Comparison of ENCODE assay signal across 8 cellular contexts in genomic region chr10:79445708-79446450, GRCh38. TPM values are rescaled to one million over a fixed set of nuclear protein-coding genes. Genes with fewer than 3 reads are reported as not detected.
A peak's percentile ranks its signal among the peaks of the same experiment; 100 is the strongest.
DNase-seq lines count a peak whose midpoint lies in the region; ATAC-seq and TF ChIP-seq lines count a peak whose summit lies in the region.

No MANE protein-coding gene starts in this region.

- TF ChIP-seq CTCF in astrocyte of the cerebellum (IDR thresholded peaks at IDR 0.05; ENCODE audit: low read depth, low read length, missing control alignments) (no peak), uterus (IDR thresholded peaks at IDR 0.05) (peak in 1 of 4 experiments; percentile 11)

- ATAC-seq in GM18499 (IDR thresholded peaks at IDR 0.05; ENCODE audit: insufficient read depth, unreplicated experiment) (peak; percentile 90), HG02970 (IDR thresholded peaks at IDR 0.05; ENCODE audit: low FRiP score, unreplicated experiment) (peak; percentile 92)

- no peaks in the 10 kb centered on the region for H3K27me3 ChIP-seq in uterus

- no peaks in the 10 kb centered on the region for H3K36me3 ChIP-seq in uterus

- DNase-seq in NCI-H2029 (lab: John Stamatoyannopoulos, UW) (peak; percentile 82), T-helper 9 cell (peak; percentile 94), astrocyte of the cerebellum (ENCODE audit: low read depth) (peak; percentile 98), hepatic stellate cell (ENCODE audit: low spot score) (peak; percentile 97), putamen (ENCODE audit: low spot score) (peak; percentile 99), uterus (peak; percentile 99)

- no peaks in the 10 kb centered on the region for H3K9me3 ChIP-seq in uterus

- H3K27ac ChIP-seq in uterus, result peak overlapping the region; percentile 95 to 99

- in situ Hi-C loops in astrocyte of the cerebellum (cut with HindIII; ENCODE audit: low sequenced_read_pairs), result no loop called here

- peaks cover 0 to 11% of the 10 kb centered on the region in 2 donors for H3K4me1 ChIP-seq in uterus

- intact Hi-C loops in uterus (cut with DNase I; ENCODE audit: low total_unique reads), result loop anchor here (2.0 kb wide), 1 partner anchor 47 kb away; no protein-coding TSS in a partner anchor

- H3K4me3 ChIP-seq in astrocyte of the cerebellum (ENCODE audit: low read depth, low read length), result peak overlapping the region; percentile 89
- peak overlapping the region; percentile 57 to 92 for H3K4me3 ChIP-seq in uterus

- TF ChIP-seq POLR2A in uterus (IDR thresholded peaks at IDR 0.05), result peak in 1 of 2 donors; percentile 45

RNA-seq across cellular contexts. Expression of gene ZCCHC24, which starts 0.5 kb away (rescaled TPM):
- 100 to 1,000 TPM in 1 of 4 donors, 10 to 100 TPM in 3; 32.8 to 122 (median 37.7) TPM for total RNA-seq in uterus

Comparison
In these comparisons a context has a peak if more than half of its experiments do, and no peak if none do; other contexts are left out.
1. Peak in every context shown above with its lines: DNase-seq, ATAC-seq, H3K4me3 ChIP-seq and H3K27ac ChIP-seq.